24 cellular contexts compared by ENCODE assay signal in genomic region chr2:230586328-230586982, GRCh38.
A peak's percentile ranks its signal among the peaks of the same experiment; 100 is the strongest.
DNase-seq lines count a peak whose midpoint lies in the region; ATAC-seq and TF ChIP-seq lines count a peak whose summit lies in the region.
"Had no signal": no experiment of that assay in that cellular context is flagged by ENCODE, and none has a peak within 500 bp of the region (broad histone marks: within the 10 kb centered on the region; RNA-seq: fewer than 3 reads in every experiment).

No MANE protein-coding gene starts in this region.

- H2AK9ac ChIP-seq in IMR-90 (replicated peaks; ENCODE audit: low read depth, low read length, poor library complexity), result no peak overlapping the region

- CTCF ChIA-PET in IMR-90 (lab: Yijun Ruan, JAX), result no interaction called here

- no peak overlapping the region for H4K5ac ChIP-seq in IMR-90 (ENCODE audit: low read depth, low read length)

- no peak overlapping the region for H3K4ac ChIP-seq in IMR-90 (ENCODE audit: low read depth, low read length)

- no peak overlapping the region for H4K91ac ChIP-seq in IMR-90 (ENCODE audit: insufficient read depth, low read depth, low read length)

- no peak for TF ChIP-seq RAD21 in IMR-90 (IDR thresholded peaks at IDR 0.05; ENCODE audit: low read length)

- H3K9ac ChIP-seq in IMR-90 (ENCODE audit: low read depth, low read length), result no peak overlapping the region

- no peaks in the 10 kb centered on the region for H4K20me1 ChIP-seq in IMR-90 (ENCODE audit: insufficient read depth, low read length)

- no peak overlapping the region for H3K14ac ChIP-seq in IMR-90 (replicated peaks; ENCODE audit: low read depth, low read length)

- H2BK15ac ChIP-seq in IMR-90 (ENCODE audit: low read depth, low read length), result no peak overlapping the region

- intact Hi-C loops in IMR-90 (cut with micrococcal nuclease), result no loop called here

- peaks cover 9% of the 10 kb centered on the region for H3K4me1 Mint-ChIP-seq in chondrocyte (ENCODE audit: low read depth)
- H3K4me1 Mint-ChIP-seq: neural crest cell had no signal

- no peaks in the 10 kb centered on the region for H3K27me3 ChIP-seq in IMR-90 (ENCODE audit: control insufficient read depth, insufficient read depth, low read length)
- H3K27me3 ChIP-seq: colonic mucosa, upper lobe of left lung had no signal

- dilution Hi-C loops in IMR-90 (cut with HindIII; ENCODE audit: low sequenced_read_pairs, unreplicated experiment), result no loop called here

- DNase-seq in AG10803 (ENCODE audit: low read depth), result peak; percentile 29
- DNase-seq in IMR-90, result peak; percentile 65
- DNase-seq in chondrocyte (ENCODE audit: low spot score), result no peak
- DNase-seq in foreskin fibroblast, result peak; percentile 16 to 37
- DNase-seq in cerebellar cortex (ENCODE audit: low spot score), result no peak
- DNase-seq in HPDE6-E6E7 (ENCODE audit: extremely low spot score), result no peak
- DNase-seq: activated CD4-positive, alpha-beta T cell treated with anti-CD3 and anti-CD28 coated beads for 36 hours; Calu3; colonic mucosa; foreskin melanocyte; H7; hypothalamus; islet precursor cell; KG1; NCI-H187 treated with DMSO at 0.1 percent for 48 hours; NCI-H774; SW 1271; upper lobe of left lung had no signal

- no peak for TF ChIP-seq POLR2A in IMR-90 (IDR thresholded peaks at IDR 0.05; ENCODE audit: low read depth, low read length)

- no peak overlapping the region for H2BK120ac ChIP-seq in IMR-90 (ENCODE audit: low read depth, low read length)

- no peaks in the 10 kb centered on the region for H3K9me1 ChIP-seq in IMR-90 (ENCODE audit: insufficient read depth, low read length)

- H3K27me3 Mint-ChIP-seq in chondrocyte (ENCODE audit: low read depth), result peaks cover 6% of the 10 kb centered on the region
- H3K27me3 Mint-ChIP-seq: activated CD4-positive, alpha-beta T cell treated with anti-CD3 and anti-CD28 coated beads for 36 hours; activated naive CD4-positive, alpha-beta T cell treated with anti-CD3 and anti-CD28 coated beads, Interleukin-2, amount 50 U/mL, for 24 hours; progenitor cell of endocrine pancreas had no signal

- no peaks in the 10 kb centered on the region for H3K36me3 Mint-ChIP-seq in chondrocyte (ENCODE audit: low read depth)

- no peak overlapping the region for H3K18ac ChIP-seq in IMR-90 (ENCODE audit: low read depth, low read length)

- H3K56ac ChIP-seq in IMR-90 (ENCODE audit: extremely low read depth, insufficient read depth, low read length), result no peak overlapping the region

- no TSS peak for BruUV-seq in IMR-90 (replicated peaks; lab: Mats Ljungman, UMichigan)

- H2BK5ac ChIP-seq in IMR-90 (ENCODE audit: low read depth, low read length, poor library complexity, severe bottlenecking), result no peak overlapping the region

- H3K9me3 Mint-ChIP-seq in chondrocyte (ENCODE audit: low read depth), result peaks cover 3% of the 10 kb centered on the region
- H3K9me3 Mint-ChIP-seq: activated naive CD4-positive, alpha-beta T cell treated with anti-CD3 and anti-CD28 coated beads, Interleukin-2, amount 50 U/mL, for 24 hours had no signal

- H3K27ac ChIP-seq in IMR-90 (ENCODE audit: insufficient read depth, low read length), result no peak overlapping the region
- H3K27ac ChIP-seq: C4-2B, colonic mucosa, upper lobe of left lung had no signal

- H3K4me1 ChIP-seq in IMR-90 (ENCODE audit: control insufficient read depth, insufficient read depth, low read length), result no peaks in the 10 kb centered on the region
- H3K4me1 ChIP-seq: colonic mucosa, upper lobe of left lung had no signal

- ATAC-seq in IMR-90 (ENCODE audit: low read depth) (peak; percentile 70), GM21786 (IDR thresholded peaks at IDR 0.05; ENCODE audit: unreplicated experiment) (no peak), GM18520 (IDR thresholded peaks at IDR 0.05; ENCODE audit: unreplicated experiment) (no peak)
- ATAC-seq: activated CD4-positive, alpha-beta T cell treated with anti-CD3 and anti-CD28 coated beads for 36 hours had no signal

- H3K4me3 ChIP-seq in AG10803 (ENCODE audit: low read length) (no peak overlapping the region), IMR-90 (ENCODE audit: insufficient read depth, low read depth, low read length) (no peak overlapping the region), foreskin fibroblast (ENCODE audit: low read depth in 1 of 2, low read length in 2 of 2) (no peak overlapping the region)
- H3K4me3 ChIP-seq: colonic mucosa, upper lobe of left lung had no signal

- no CpG with 5 or more reads among the region's 2 CpGs for WGBS in IMR-90 (ENCODE audit: extremely low coverage in 2 of 2, insufficient read length in 1 of 2), 2 experiments

- POLR2A ChIA-PET in IMR-90 (lab: Charles Lee; ENCODE audit: unreplicated experiment), result no interaction called here

- H2AFZ ChIP-seq in IMR-90 (replicated peaks; ENCODE audit: low read length, poor library complexity), result no peak overlapping the region

- TF ChIP-seq CTCF in AG10803 (conservative IDR thresholded peaks at IDR 0.05; ENCODE audit: low read length), result no peak
- no peak for TF ChIP-seq CTCF in IMR-90 (conservative IDR thresholded peaks at IDR 0.05; ENCODE audit: low read depth, low read length)
- no peak for TF ChIP-seq CTCF in chondrocyte (IDR thresholded peaks at IDR 0.05)
- no peak for TF ChIP-seq CTCF in foreskin fibroblast (IDR thresholded peaks at IDR 0.05; ENCODE audit: low read depth, low read length)

- H3K23ac ChIP-seq in IMR-90 (ENCODE audit: low read depth, low read length), result no peak overlapping the region

- H2AK5ac ChIP-seq in IMR-90 (ENCODE audit: low read depth, low read length), result no peak overlapping the region

- H3K27ac Mint-ChIP-seq in chondrocyte (ENCODE audit: unreplicated experiment), result peak overlapping the region; percentile 37
- H3K27ac Mint-ChIP-seq: activated CD4-positive, alpha-beta T cell treated with anti-CD3 and anti-CD28 coated beads for 36 hours; activated naive CD4-positive, alpha-beta T cell treated with anti-CD3 and anti-CD28 coated beads, Interleukin-2, amount 50 U/mL, for 24 hours; progenitor cell of endocrine pancreas had no signal

- in situ Hi-C loops in IMR-90 (cut with MboI; ENCODE audit: low sequenced_read_pairs), result no loop called here

- H3K79me1 ChIP-seq in IMR-90 (ENCODE audit: low read depth in 1 of 2, low read length in 2 of 2), result no peaks in the 10 kb centered on the region

- no peaks in the 10 kb centered on the region for H3K36me3 ChIP-seq in IMR-90 (ENCODE audit: control insufficient read depth, insufficient read depth, low read length)
- H3K36me3 ChIP-seq: colonic mucosa, upper lobe of left lung had no signal

- no peak overlapping the region for H4K8ac ChIP-seq in IMR-90 (ENCODE audit: low read depth in 2 of 2, low read length in 2 of 2)

- H3K4me2 ChIP-seq in IMR-90 (ENCODE audit: low read depth, low read length), result peak overlapping the region; percentile 79; the same call in 1 of the 2 replicates

- no peaks in the 10 kb centered on the region for H3K9me3 ChIP-seq in IMR-90 (ENCODE audit: control insufficient read depth, insufficient read depth, low read length)
- H3K9me3 ChIP-seq: colonic mucosa, upper lobe of left lung had no signal

- H2BK20ac ChIP-seq in IMR-90 (ENCODE audit: low read depth, low read length), result no peak overlapping the region

- H3K4me3 Mint-ChIP-seq in chondrocyte (ENCODE audit: unreplicated experiment), result no peak overlapping the region
- H3K4me3 Mint-ChIP-seq: activated CD4-positive, alpha-beta T cell treated with anti-CD3 and anti-CD28 coated beads for 36 hours; activated naive CD4-positive, alpha-beta T cell treated with anti-CD3 and anti-CD28 coated beads, Interleukin-2, amount 50 U/mL, for 24 hours; neural crest cell had no signal

TF ChIP-seq in IMR-90, 13 proteins besides CTCF, POLR2A, EP300 and RAD21:
- TF ChIP-seq BHLHE40 (IDR thresholded peaks at IDR 0.05; ENCODE audit: low read depth, low read length) (no peak), CHD1 (IDR thresholded peaks at IDR 0.05; ENCODE audit: low read depth, low read length) (no peak), MAZ (IDR thresholded peaks at IDR 0.05; ENCODE audit: borderline replicate concordance, low read depth, low read length) (no peak), USF2 (IDR thresholded peaks at IDR 0.05; ENCODE audit: low read depth, low read length) (no peak), MXI1 (IDR thresholded peaks at IDR 0.05; ENCODE audit: borderline replicate concordance, low read depth, low read length) (no peak), MAFK (IDR thresholded peaks at IDR 0.05; ENCODE audit: low read depth, low read length) (no peak), CEBPB (IDR thresholded peaks at IDR 0.05; ENCODE audit: low read depth, low read length) (no peak), NFE2L2 (IDR thresholded peaks at IDR 0.05; ENCODE audit: low read depth, low read length) (no peak), RCOR1 (IDR thresholded peaks at IDR 0.05; ENCODE audit: insufficient replicate concordance, low read length) (no peak), RFX5 (IDR thresholded peaks at IDR 0.05; ENCODE audit: low read depth, low read length) (no peak), SMC3 (IDR thresholded peaks at IDR 0.05; ENCODE audit: low read depth, low read length) (no peak), ELK1 (IDR thresholded peaks at IDR 0.05; ENCODE audit: borderline replicate concordance, low read depth, low read length) (no peak), FOS (IDR thresholded peaks at IDR 0.05; ENCODE audit: low read depth, low read length) (no peak)

Comparison
In these comparisons a context has a peak if more than half of its experiments do, and no peak if none do; other contexts are left out.
1. DNase-seq: peak in AG10803 (single experiment), IMR-90 (single experiment) and foreskin fibroblast (2 of 2); none in chondrocyte (single experiment), cerebellar cortex (single experiment) and HPDE6-E6E7 (single experiment).